35 cellular contexts compared by ENCODE assay signal in the genomic region with DNA sequence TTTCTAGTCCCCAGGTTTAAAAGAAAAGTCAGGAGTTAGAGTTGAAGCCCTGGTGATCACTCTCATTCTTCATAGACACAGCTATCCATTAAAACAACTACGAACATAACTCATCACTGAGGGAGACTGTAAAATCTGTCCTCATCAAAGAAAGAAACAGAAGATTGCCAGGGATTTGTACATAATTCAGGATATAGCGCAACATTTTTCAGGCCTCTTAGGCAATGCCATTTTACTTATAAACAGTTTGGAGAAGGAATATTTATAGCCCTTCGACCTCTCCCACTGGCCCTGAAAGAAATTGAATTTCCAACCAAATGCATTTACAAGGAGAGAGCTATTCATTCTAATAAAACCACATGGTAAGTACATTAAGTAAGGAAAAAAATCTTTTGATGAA.
"Had no signal": no experiment of that assay in that cellular context is flagged by ENCODE, and none has a peak within 500 bp of the region (broad histone marks: within the 10 kb centered on the region; RNA-seq: fewer than 3 reads in every experiment).

No MANE protein-coding gene starts in this region.

- H3K27ac Mint-ChIP-seq: activated B cell treated with CpG ODN at 0.5 μM for 24 hours; activated CD4-positive, alpha-beta memory T cell treated with anti-CD3 and anti-CD28 coated beads for 36 hours; activated naive CD4-positive, alpha-beta T cell treated with anti-CD3 and anti-CD28 coated beads for 36 hours; activated naive CD4-positive, alpha-beta T cell treated with anti-CD3 and anti-CD28 coated beads, Interleukin-2, amount 50 U/mL, for 72 hours; activated T-helper 1 cell treated with anti-CD3 and anti-CD28 coated beads, Interleukin-12 subunit alpha, Interleukin-12 subunit beta, Interleukin-2, Interleukin-4 antibody, amounts not matched to agents 30 ng/mL and 10 ng/mL and 1 ng/mL, durations not matched to agents 14 hours and 24 hours and 36 hours; brain; T-helper 1 cell treated with Interleukin-12 subunit alpha and Interleukin-12 subunit beta and Interleukin-4 antibody, amounts not matched to agents 30 μg/mL and 1 μg/mL, for 36 hours had no signal

- FAIRE-seq: bronchial epithelial cell had no signal

- H3K27me3 ChIP-seq: adrenal gland, Peyer's patch, SJSA1 had no signal

- H3K9ac ChIP-seq: SK-N-SH had no signal

- H3K27me3 Mint-ChIP-seq: activated B cell treated with CpG ODN at 0.5 μM for 24 hours; activated CD4-positive, alpha-beta memory T cell treated with anti-CD3 and anti-CD28 coated beads for 36 hours had no signal

- H3K36me3 Mint-ChIP-seq: activated CD4-positive, alpha-beta memory T cell treated with anti-CD3 and anti-CD28 coated beads for 36 hours; activated naive CD4-positive, alpha-beta T cell treated with anti-CD3 and anti-CD28 coated beads, Interleukin-2, amount 50 U/mL, for 72 hours; brain had no signal

- ATAC-seq: activated naive CD4-positive, alpha-beta T cell treated with anti-CD3 and anti-CD28 coated beads, Interleukin-2, amount 50 U/mL, for 72 hours; activated T-cell treated with anti-CD3 and anti-CD28 coated beads, Interleukin-2, amount 50 U/mL, for 4 hours; PC-3 had no signal

- H3K27ac ChIP-seq: adrenal gland, Peyer's patch, SJSA1, VCaP had no signal

- H3K4me1 ChIP-seq: adrenal gland, Peyer's patch, SJSA1 had no signal

- H3K36me3 ChIP-seq: adrenal gland, Peyer's patch, SJSA1 had no signal

- H3K4me3 ChIP-seq: adrenal gland, Peyer's patch, SJSA1 had no signal

- H3K9me3 ChIP-seq: adrenal gland, Peyer's patch, SJSA1, SK-N-SH had no signal

- DNase-seq: activated B cell treated with CpG ODN at 0.5 μM for 24 hours; activated CD4-positive, alpha-beta memory T cell treated with anti-CD3 and anti-CD28 coated beads for 36 hours; activated CD4-positive, alpha-beta T cell treated with anti-CD3 and anti-CD28 coated beads for 4 hours; activated CD4-positive, alpha-beta T cell treated with anti-CD3 and anti-CD28 coated beads, Interleukin-2, amount 50 U/mL, for 1 hour; activated CD4-positive, CD25-positive, alpha-beta regulatory T cell treated with anti-CD3 and anti-CD28 coated beads, Interleukin-2, amount 50 U/mL, for 72 hours; activated CD8-positive, alpha-beta memory T cell treated with anti-CD3 and anti-CD28 coated beads, Interleukin-2, amount 50 U/mL, for 4 hours; activated gamma-delta T cell treated with Interleukin-2 at 50 U/mL for 16 hours; activated naive CD4-positive, alpha-beta T cell treated with anti-CD3 and anti-CD28 coated beads for 36 hours; activated T-cell treated with anti-CD3 and anti-CD28 coated beads for 4 hours; activated T-cell treated with anti-CD3 and anti-CD28 coated beads, Interleukin-2, amount 50 U/mL, for 4 hours; adrenal gland; anterior cingulate cortex; caudate nucleus; cerebellar nuclear complex; Karpas-422; NCI-H1105; NCI-H1417 treated with DMSO at 0.1 percent for 48 hours; NCI-H187 treated with DMSO at 0.1 percent for 48 hours; NCI-H2081 treated with DMSO at 0.1 percent for 48 hours; NCI-H226; NCI-H524 treated with DMSO at 0.1 percent for 48 hours; NCI-H748 treated with DMSO at 0.1 percent for 48 hours; NK-92 treated with Interleukin-12 subunit alpha and Interleukin-12 subunit beta, amount 100 ng/mL, for 24 hours; PC-3; Peyer's patch; RPMI8226; SHP77 treated with DMSO at 0.1 percent for 48 hours; SK-N-SH had no signal

- H3K9me3 Mint-ChIP-seq: activated B cell treated with CpG ODN at 0.5 μM for 24 hours; activated T-helper 1 cell treated with anti-CD3 and anti-CD28 coated beads, Interleukin-12 subunit alpha, Interleukin-12 subunit beta, Interleukin-2, Interleukin-4 antibody, amounts not matched to agents 30 ng/mL and 10 ng/mL and 1 ng/mL, durations not matched to agents 14 hours and 24 hours and 36 hours; brain; T-helper 1 cell treated with Interleukin-12 subunit alpha and Interleukin-12 subunit beta and Interleukin-4 antibody, amounts not matched to agents 30 μg/mL and 1 μg/mL, for 36 hours had no signal

- H3K4me3 Mint-ChIP-seq: activated B cell treated with CpG ODN at 0.5 μM for 24 hours; activated CD4-positive, alpha-beta memory T cell treated with anti-CD3 and anti-CD28 coated beads for 36 hours; activated naive CD4-positive, alpha-beta T cell treated with anti-CD3 and anti-CD28 coated beads for 36 hours; activated T-cell treated with anti-CD3 and anti-CD28 coated beads, Interleukin-2, amount 50 U/mL, for 4 hours; activated T-helper 1 cell treated with anti-CD3 and anti-CD28 coated beads, Interleukin-12 subunit alpha, Interleukin-12 subunit beta, Interleukin-2, Interleukin-4 antibody, amounts not matched to agents 30 ng/mL and 10 ng/mL and 1 ng/mL, durations not matched to agents 14 hours and 24 hours and 36 hours; brain; T-helper 1 cell treated with Interleukin-12 subunit alpha and Interleukin-12 subunit beta and Interleukin-4 antibody, amounts not matched to agents 30 μg/mL and 1 μg/mL, for 36 hours had no signal

- H3K4me2 ChIP-seq: SK-N-SH had no signal
